In genomic region chr2:100984892-100985307, GRCh38 we compare ENCODE assay signal across 8 cellular contexts. TPM values are rescaled to one million over a fixed set of nuclear protein-coding genes. Genes with fewer than 3 reads are reported as not detected.
DNase-seq lines count a peak whose midpoint lies in the region; ATAC-seq, FAIRE-seq and TF ChIP-seq lines count a peak whose summit lies in the region.

No MANE protein-coding gene starts in this region.

- H3K9me3 ChIP-seq in keratinocyte (ENCODE audit: control insufficient read depth, low read depth, low read length) = no peaks in the 10 kb centered on the region

- H3K36me3 ChIP-seq in bronchial epithelial cell (ENCODE audit: control insufficient read depth, insufficient read depth, low read length) (peaks cover 2% of the 10 kb centered on the region), keratinocyte (ENCODE audit: control insufficient read depth in 2 of 2, extremely low read depth in 1 of 2, insufficient read depth in 2 of 2, low read length in 2 of 2) (peaks cover 2 to 37% of the 10 kb centered on the region in 2 experiments)

- DNase-seq in CD1c-positive myeloid dendritic cell (ENCODE audit: extremely low spot score) (peak; percentile 80), NCI-H1930 (lab: John Stamatoyannopoulos, UW) (peak; percentile 42 to 68), WTC11 (ENCODE audit: low spot score) (peak; percentile 86), bronchial epithelial cell (ENCODE audit: low read depth) (peak; percentile 57), keratinocyte (ENCODE audit: low read depth, low spot score) (no peak)
- peak; percentile 76 to 77 for DNase-seq in stimulated activated CD4-positive, alpha-beta T cell treated with anti-CD3 and anti-CD28 coated beads, Interleukin-1b, Interleukin-23, amount 100 ng/mL, for 4 hours (ENCODE audit: low read depth in 2 of 2)

- H3K27ac Mint-ChIP-seq in WTC11 = no peak overlapping the region

- ATAC-seq in GM21529 (IDR thresholded peaks at IDR 0.05; ENCODE audit: unreplicated experiment) (peak; percentile 72), WTC11 (peak; percentile 76), GM19035 (IDR thresholded peaks at IDR 0.05; ENCODE audit: unreplicated experiment) (no peak)

- peak; percentile 82 for FAIRE-seq in bronchial epithelial cell (lab: Jason Lieb, UNC)
- peak; percentile 79 for FAIRE-seq in keratinocyte (lab: Jason Lieb, UNC)

- H4K20me1 ChIP-seq in keratinocyte (ENCODE audit: control insufficient read depth, extremely low read depth, insufficient read depth, low read length) = no peaks in the 10 kb centered on the region

- no peak overlapping the region for H3K4me2 ChIP-seq in keratinocyte (ENCODE audit: control insufficient read depth, extremely low read depth, insufficient read depth, low read depth, low read length)

- H2AFZ ChIP-seq in keratinocyte (ENCODE audit: control insufficient read depth, low read length) = no peak overlapping the region

- H3K4me1 ChIP-seq in keratinocyte (ENCODE audit: control insufficient read depth, extremely low read depth, insufficient read depth, low read length) = no peaks in the 10 kb centered on the region

- H3K9me1 ChIP-seq in keratinocyte (ENCODE audit: control insufficient read depth, extremely low read depth, insufficient read depth, low read length) = no peaks in the 10 kb centered on the region

- no peaks in the 10 kb centered on the region for H3K9me3 Mint-ChIP-seq in WTC11

- no peak overlapping the region for H3K4me3 Mint-ChIP-seq in WTC11

- CTCF ChIA-PET in WTC11 (lab: Charles Lee) = interaction anchor here (0.5 to 2.1 kb wide), 14 partner anchors 8 to 788 kb away, joined by 3 to 19 read pairs (median 4); partner anchors contain the start of gene RPL31

- no peak overlapping the region for H3K27ac ChIP-seq in keratinocyte (ENCODE audit: control insufficient read depth, insufficient read depth, low read length)

- H3K27me3 ChIP-seq in bronchial epithelial cell (ENCODE audit: control insufficient read depth, insufficient read depth, low read length) (no peaks in the 10 kb centered on the region), keratinocyte (ENCODE audit: control insufficient read depth, extremely low read depth, insufficient read depth, low read length) (no peaks in the 10 kb centered on the region)

- H3K79me2 ChIP-seq in keratinocyte (ENCODE audit: control insufficient read depth, insufficient read depth, low read length) = no peaks in the 10 kb centered on the region

- POLR2A ChIA-PET in WTC11 (lab: Charles Lee) = no interaction called here

- no peaks in the 10 kb centered on the region for H3K36me3 Mint-ChIP-seq in WTC11

- no peaks in the 10 kb centered on the region for H3K27me3 Mint-ChIP-seq in WTC11 (ENCODE audit: low read depth)

- TF ChIP-seq CTCF in WTC11 (IDR thresholded peaks at IDR 0.05) (peak; percentile 94), bronchial epithelial cell (IDR thresholded peaks at IDR 0.05; ENCODE audit: insufficient read depth, low read length, severe bottlenecking) (peak; percentile 95), keratinocyte (optimal IDR thresholded peaks at IDR 0.05 in 1 of 3, IDR thresholded peaks at IDR 0.05 in 1 of 3, conservative IDR thresholded peaks at IDR 0.05 in 1 of 3; ENCODE audit: extremely low read depth in 1 of 3, insufficient read depth in 2 of 3, low read length in 3 of 3) (peak; percentile 91 to 95 (median 91))

- H3K4me3 ChIP-seq in bronchial epithelial cell (ENCODE audit: low read depth, low read length) (no peak overlapping the region), keratinocyte (ENCODE audit: control insufficient read depth in 2 of 3, extremely low read depth in 1 of 3, insufficient read depth in 2 of 3, low read depth in 1 of 3, low read length in 3 of 3) (no peak overlapping the region)

- peaks cover 25% of the 10 kb centered on the region for H3K4me1 Mint-ChIP-seq in WTC11

- dilution Hi-C loops in keratinocyte (cut with MboI; ENCODE audit: extremely low pct_ligation_motif_present, low sequenced_read_pairs) = no loop called here

- H3K9ac ChIP-seq in keratinocyte (ENCODE audit: control insufficient read depth, extremely low read depth, insufficient read depth, low read length) = no peak overlapping the region

TF ChIP-seq in WTC11, 78 proteins besides CTCF, POLR2A, EP300 and RAD21:
- TF ChIP-seq ZNF121 (CRISPR knock-in tag; IDR thresholded peaks at IDR 0.05) (peak; percentile 98), ZNF423 (CRISPR knock-in tag; IDR thresholded peaks at IDR 0.05) (no peak), CBFB (CRISPR knock-in tag; IDR thresholded peaks at IDR 0.05; ENCODE audit: low read depth) (no peak), GABPB1 (CRISPR knock-in tag; IDR thresholded peaks at IDR 0.05) (peak; percentile 39; the same call in 1 of the 2 replicates), FOXJ3 (CRISPR knock-in tag; IDR thresholded peaks at IDR 0.05; ENCODE audit: borderline replicate concordance) (no peak)
- TF ChIP-seq, protein P1, sequence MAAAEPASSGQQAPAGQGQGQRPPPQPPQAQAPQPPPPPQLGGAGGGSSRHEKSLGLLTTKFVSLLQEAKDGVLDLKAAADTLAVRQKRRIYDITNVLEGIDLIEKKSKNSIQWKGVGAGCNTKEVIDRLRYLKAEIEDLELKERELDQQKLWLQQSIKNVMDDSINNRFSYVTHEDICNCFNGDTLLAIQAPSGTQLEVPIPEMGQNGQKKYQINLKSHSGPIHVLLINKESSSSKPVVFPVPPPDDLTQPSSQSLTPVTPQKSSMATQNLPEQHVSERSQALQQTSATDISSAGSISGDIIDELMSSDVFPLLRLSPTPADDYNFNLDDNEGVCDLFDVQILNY (CRISPR knock-in tag; IDR thresholded peaks at IDR 0.05) = no peak
- TF ChIP-seq, protein P2, sequence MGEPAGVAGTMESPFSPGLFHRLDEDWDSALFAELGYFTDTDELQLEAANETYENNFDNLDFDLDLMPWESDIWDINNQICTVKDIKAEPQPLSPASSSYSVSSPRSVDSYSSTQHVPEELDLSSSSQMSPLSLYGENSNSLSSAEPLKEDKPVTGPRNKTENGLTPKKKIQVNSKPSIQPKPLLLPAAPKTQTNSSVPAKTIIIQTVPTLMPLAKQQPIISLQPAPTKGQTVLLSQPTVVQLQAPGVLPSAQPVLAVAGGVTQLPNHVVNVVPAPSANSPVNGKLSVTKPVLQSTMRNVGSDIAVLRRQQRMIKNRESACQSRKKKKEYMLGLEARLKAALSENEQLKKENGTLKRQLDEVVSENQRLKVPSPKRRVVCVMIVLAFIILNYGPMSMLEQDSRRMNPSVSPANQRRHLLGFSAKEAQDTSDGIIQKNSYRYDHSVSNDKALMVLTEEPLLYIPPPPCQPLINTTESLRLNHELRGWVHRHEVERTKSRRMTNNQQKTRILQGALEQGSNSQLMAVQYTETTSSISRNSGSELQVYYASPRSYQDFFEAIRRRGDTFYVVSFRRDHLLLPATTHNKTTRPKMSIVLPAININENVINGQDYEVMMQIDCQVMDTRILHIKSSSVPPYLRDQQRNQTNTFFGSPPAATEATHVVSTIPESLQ (CRISPR knock-in tag; IDR thresholded peaks at IDR 0.05) = no peak

RNA-seq across cellular contexts. Expression of gene RPL31, which starts 17.2 kb away (rescaled TPM):
- total RNA-seq in WTC11 (2021) = 1,590 to 1,874 TPM (median 1,822 TPM) in 3 replicates
- total RNA-seq in bronchial epithelial cell = 1,721 and 2,143 TPM in 2 replicates
- polyA plus RNA-seq in keratinocyte = 2,355 to 2,795 TPM (median 2,633 TPM) in 3 replicates
- 1,542 TPM for polyA plus RNA-seq in keratinocyte (2011; ENCODE audit: low read depth)
- polyA plus RNA-seq in keratinocyte (2011; cell fraction: cytosol; rRNA removed) = 2,852 and 3,550 TPM in 2 replicates
- 665 and 766 TPM in 2 replicates for polyA plus RNA-seq in keratinocyte (2011; cell fraction: nucleus; rRNA removed)
- 3,095 and 5,587 TPM in 2 replicates for polyA plus RNA-seq in keratinocyte (2012; ENCODE audit: low replicate concordance)
- polyA minus RNA-seq in keratinocyte = 318 to 496 TPM (median 358 TPM) in 3 replicates
- polyA minus RNA-seq in keratinocyte (2011; cell fraction: cytosol; rRNA and poly(A)+ RNA removed) = 391 TPM
- polyA minus RNA-seq in keratinocyte (2011; cell fraction: nucleus; rRNA and poly(A)+ RNA removed) = 50.4 and 116 TPM in 2 replicates
